In the genomic region with DNA sequence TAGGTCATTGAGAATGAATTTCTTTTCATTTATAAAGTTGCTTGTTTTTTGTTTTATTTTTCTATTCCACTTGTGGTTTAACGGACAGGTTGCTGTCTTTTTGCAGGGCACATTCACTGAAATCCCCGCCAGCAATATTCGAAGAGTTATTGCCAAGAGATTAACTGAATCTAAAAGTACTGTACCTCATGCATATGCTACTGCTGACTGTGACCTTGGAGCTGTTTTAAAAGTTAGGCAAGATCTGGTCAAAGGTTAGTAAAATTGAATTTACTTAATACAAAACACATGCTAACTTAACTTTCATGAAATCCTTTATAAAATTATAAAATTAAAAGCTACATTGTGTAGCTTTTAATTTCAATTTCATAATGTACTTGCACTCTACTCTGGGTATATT, we compare ENCODE assay signal across 21 cellular contexts.
"Had no signal": no experiment of that assay in that cellular context is flagged by ENCODE, and none has a peak within 500 bp of the region (broad histone marks: within the 10 kb centered on the region; RNA-seq: fewer than 3 reads in every experiment).

No MANE protein-coding gene starts in this region.

- H3K4me3 ChIP-seq: coronary artery, gastroesophageal sphincter, neural progenitor cell, ovary, spleen, tibial artery, upper lobe of left lung, uterus had no signal

- H3K36me3 ChIP-seq: ovary, uterus had no signal

- H3K27me3 Mint-ChIP-seq: natural killer cell treated with Interleukin-12 subunit alpha and Interleukin-12 subunit beta and Interleukin-15 and Interleukin-18, amount 100 ng/mL, for 72 hours; progenitor cell of endocrine pancreas had no signal

- H3K4me1 Mint-ChIP-seq: mesothelial cell of epicardium, neural progenitor cell had no signal

- H3K27ac ChIP-seq: coronary artery, gastroesophageal sphincter, neural progenitor cell, ovary, spleen, tibial artery, upper lobe of left lung, uterus had no signal

- H2AFZ ChIP-seq: neural progenitor cell had no signal

- H3K27ac Mint-ChIP-seq: endodermal cell; mesothelial cell of epicardium; natural killer cell treated with Interleukin-12 subunit alpha and Interleukin-12 subunit beta and Interleukin-15 and Interleukin-18, amount 100 ng/mL, for 72 hours; neural progenitor cell; progenitor cell of endocrine pancreas had no signal

- ATAC-seq: natural killer cell treated with Interleukin-12 subunit alpha and Interleukin-12 subunit beta and Interleukin-15 and Interleukin-18, amount 100 ng/mL, for 72 hours had no signal

- H3K4me1 ChIP-seq: gastroesophageal sphincter, neural progenitor cell, spleen, tibial artery, upper lobe of left lung, uterus had no signal

- H3K4me3 Mint-ChIP-seq: endodermal cell; mesothelial cell of epicardium; natural killer cell treated with Interleukin-12 subunit alpha and Interleukin-12 subunit beta and Interleukin-15 and Interleukin-18, amount 100 ng/mL, for 72 hours; neural progenitor cell had no signal

- DNase-seq: central memory CD4-positive, alpha-beta T cell; effector CD4-positive, alpha-beta T cell; endodermal cell; erythroblast; glutamatergic neuron; mammary epithelial cell; nucleus accumbens; ovary; spleen; stimulated activated naive CD4-positive, alpha-beta T cell treated with Interleukin-2 at 50 U/mL for 16 hours; tibial artery; upper lobe of left lung; uterus had no signal

- H3K4me2 ChIP-seq: neural progenitor cell had no signal

- H3K9ac ChIP-seq: neural progenitor cell had no signal

- FAIRE-seq: endothelial cell of umbilical vein, keratinocyte had no signal

- H3K9me3 Mint-ChIP-seq: natural killer cell treated with Interleukin-12 subunit alpha and Interleukin-12 subunit beta and Interleukin-15 and Interleukin-18, amount 100 ng/mL, for 72 hours had no signal

- H3K27me3 ChIP-seq: gastroesophageal sphincter, neural progenitor cell, ovary, spleen, tibial artery, upper lobe of left lung, uterus had no signal

- H3K9me3 ChIP-seq: gastroesophageal sphincter, ovary, spleen, tibial artery, upper lobe of left lung, uterus had no signal
